Comparison of ENCODE assay signal across 8 cellular contexts in genomic region chr15:85785887-85786777, GRCh38.
DNase-seq lines count a peak whose midpoint lies in the region; ATAC-seq, FAIRE-seq and TF ChIP-seq lines count a peak whose summit lies in the region.

No MANE protein-coding gene starts in this region.

- no peaks in the 10 kb centered on the region for H3K9me3 ChIP-seq in BLaER1
- no peaks in the 10 kb centered on the region for H3K9me3 ChIP-seq in duodenal mucosa (ENCODE audit: control insufficient read depth in 1 of 2, low read length in 2 of 2)

- peak overlapping the region; percentile 88 to 95 (median 94) for H3K27ac Mint-ChIP-seq in nephron

- H3K4me3 ChIP-seq in BLaER1 (no peak overlapping the region), duodenal mucosa (ENCODE audit: low read depth in 1 of 2, low read length in 2 of 2) (no peak overlapping the region)

- peak overlapping the region; percentile 70 for H3K4me2 ChIP-seq in BLaER1

- no peak for TF ChIP-seq CTCF in nephron (IDR thresholded peaks at IDR 0.05; ENCODE audit: unreplicated experiment in 3 of 3)

- H3K27ac ChIP-seq in BLaER1 (0 out of 2 replicates have a peak overlapping the region, but pooled peaks have one; percentile 41), duodenal mucosa (ENCODE audit: low read depth, low read length) (peak overlapping the region; percentile 41)

- H3K27me3 ChIP-seq in BLaER1 (no peaks in the 10 kb centered on the region), duodenal mucosa (ENCODE audit: control insufficient read depth in 1 of 2, insufficient read depth in 2 of 2, low read length in 2 of 2) (no peaks in the 10 kb centered on the region)

- peak; percentile 58 for DNase-seq in RCC 7860 (ENCODE audit: low spot score)
- DNase-seq in medulla oblongata (ENCODE audit: extremely low spot score) = no peak

- H3K4me3 Mint-ChIP-seq in nephron = peak overlapping the region; percentile 5 to 29 (median 17)

- H3K36me3 ChIP-seq in BLaER1 (0 out of 2 replicates have a peak, but pooled peaks cover 16% of the 10 kb centered on the region), duodenal mucosa (ENCODE audit: control insufficient read depth in 1 of 2, insufficient read depth in 2 of 2, low read length in 2 of 2) (no peaks in the 10 kb centered on the region)

- H4K20me1 ChIP-seq in BLaER1 = peaks cover 67% of the 10 kb centered on the region

- H3K36me3 Mint-ChIP-seq in nephron (ENCODE audit: low read depth) = peaks cover 8% of the 10 kb centered on the region

- H3K4me1 ChIP-seq in BLaER1 (peaks cover 70% of the 10 kb centered on the region), duodenal mucosa (ENCODE audit: control insufficient read depth in 1 of 2, insufficient read depth in 2 of 2, low read length in 2 of 2) (peaks cover 25 to 26% of the 10 kb centered on the region in 2 donors)

- no peaks in the 10 kb centered on the region for H3K9me3 Mint-ChIP-seq in nephron

- no peaks in the 10 kb centered on the region for H3K27me3 Mint-ChIP-seq in nephron (ENCODE audit: low read depth)

- H3K9ac ChIP-seq in BLaER1 (no peak overlapping the region), duodenal mucosa (ENCODE audit: low read depth in 1 of 2, low read length in 2 of 2) (peak overlapping the region in 1 of 2 donors; percentile 9)

- ATAC-seq in HG02938 (IDR thresholded peaks at IDR 0.05; ENCODE audit: unreplicated experiment) (peak; percentile 57), GM21576 (IDR thresholded peaks at IDR 0.05; ENCODE audit: unreplicated experiment) (no peak), GM21528 (IDR thresholded peaks at IDR 0.05; ENCODE audit: low FRiP score, unreplicated experiment) (no peak)

- FAIRE-seq in RCC 7860 (lab: Jason Lieb, UNC) = peak; percentile 49

- peaks cover 66% of the 10 kb centered on the region for H3K4me1 Mint-ChIP-seq in nephron
